8 cellular contexts compared by ENCODE assay signal in genomic region chr19:40611096-40611495, GRCh38. TPM values are rescaled to one million over a fixed set of nuclear protein-coding genes. Genes with fewer than 3 reads are reported as not detected.
DNase-seq lines count a peak whose midpoint lies in the region; ATAC-seq and TF ChIP-seq lines count a peak whose summit lies in the region.

No MANE protein-coding gene starts in this region.

- peak overlapping the region; percentile 48 for H3K4me3 ChIP-seq in AG09309 (ENCODE audit: control insufficient read depth, low read depth, low read length)
- no peak overlapping the region for H3K4me3 ChIP-seq in mesenchymal stem cell (ENCODE audit: insufficient read depth in 1 of 2, low read depth in 1 of 2, low read length in 2 of 2)

- no peak overlapping the region for H2AK5ac ChIP-seq in mesenchymal stem cell (ENCODE audit: low read length, severe bottlenecking)

- H3K4me1 Mint-ChIP-seq in IgD-negative memory B cell = peaks cover 23 to 41% (median 27%) of the 10 kb centered on the region in 3 donors
- peaks cover 57% of the 10 kb centered on the region for H3K4me1 Mint-ChIP-seq in activated naive CD8-positive, alpha-beta T cell (ENCODE audit: low read depth)

- ATAC-seq in GM19023 (IDR thresholded peaks at IDR 0.05; ENCODE audit: unreplicated experiment) = no peak

- H4K8ac ChIP-seq in mesenchymal stem cell (ENCODE audit: low read length) = no peak overlapping the region

- peaks cover 25% of the 10 kb centered on the region for H3K4me1 ChIP-seq in mesenchymal stem cell (ENCODE audit: control insufficient read depth, insufficient read depth, low read depth, low read length)

- H3K23ac ChIP-seq in mesenchymal stem cell (ENCODE audit: low read length in 2 of 2) = no peak overlapping the region

- peak overlapping the region; percentile 46 to 97 (median 68) for H3K27ac Mint-ChIP-seq in IgD-negative memory B cell
- H3K27ac Mint-ChIP-seq in activated naive CD8-positive, alpha-beta T cell = peak overlapping the region; percentile 96

- no peak overlapping the region for H3K9ac ChIP-seq in mesenchymal stem cell (ENCODE audit: low read length)

- H3K27ac ChIP-seq in mesenchymal stem cell (ENCODE audit: low read length, poor library complexity, severe bottlenecking) = no peak overlapping the region

- H3K36me3 ChIP-seq in mesenchymal stem cell (ENCODE audit: control insufficient read depth in 1 of 2, insufficient read depth in 2 of 2, low read depth in 1 of 2, low read length in 2 of 2) = peaks cover 0 to 2% of the 10 kb centered on the region in 2 experiments

- no peak for TF ChIP-seq CTCF in AG09309 (IDR thresholded peaks at IDR 0.05; ENCODE audit: control insufficient read depth, insufficient read depth, low read depth, low read length, missing control alignments)

- no peak overlapping the region for H2BK120ac ChIP-seq in mesenchymal stem cell (ENCODE audit: low read depth, low read length)

- no peaks in the 10 kb centered on the region for H3K27me3 Mint-ChIP-seq in IgD-negative memory B cell
- no peaks in the 10 kb centered on the region for H3K27me3 Mint-ChIP-seq in activated naive CD8-positive, alpha-beta T cell

- no peak overlapping the region for H3K14ac ChIP-seq in mesenchymal stem cell (ENCODE audit: low read length in 2 of 2)

- H2AFZ ChIP-seq in mesenchymal stem cell (ENCODE audit: low read depth, low read length) = no peak overlapping the region

- H2BK5ac ChIP-seq in mesenchymal stem cell (ENCODE audit: low read depth, low read length, poor library complexity, severe bottlenecking) = no peak overlapping the region

- H3K4ac ChIP-seq in mesenchymal stem cell (ENCODE audit: low read depth in 1 of 2, low read length in 2 of 2) = no peak overlapping the region

- H3K79me1 ChIP-seq in mesenchymal stem cell (replicated peaks; ENCODE audit: low read length, poor library complexity, severe bottlenecking) = no peaks in the 10 kb centered on the region

- H3K18ac ChIP-seq in mesenchymal stem cell (ENCODE audit: low read depth in 1 of 2, low read length in 2 of 2) = no peak overlapping the region

- H2BK12ac ChIP-seq in mesenchymal stem cell (ENCODE audit: low read length in 2 of 2) = peak overlapping the region in 1 of 2 experiments; percentile 93

- 94% methylated on average over 15 of the region's 15 CpGs for WGBS in mesenchymal stem cell

- DNase-seq in AG09309 (ENCODE audit: low read depth) (no peak), mesenchymal stem cell (no peak), NCI-H524 (lab: John Stamatoyannopoulos, UW) (no peak), NCI-H1694 (lab: John Stamatoyannopoulos, UW) (no peak), iPS-NIHi7 (ENCODE audit: extremely low spot score) (no peak)

- H3K36me3 Mint-ChIP-seq in IgD-negative memory B cell = no peaks in the 10 kb centered on the region
- H3K36me3 Mint-ChIP-seq in activated naive CD8-positive, alpha-beta T cell = peaks cover 4% of the 10 kb centered on the region

- no peaks in the 10 kb centered on the region for H3K9me3 ChIP-seq in mesenchymal stem cell (ENCODE audit: control insufficient read depth, low read length)

- peak overlapping the region in 2 of 4 donors; percentile 85 to 93 for H3K4me3 Mint-ChIP-seq in IgD-negative memory B cell
- H3K4me3 Mint-ChIP-seq in activated naive CD8-positive, alpha-beta T cell = peak overlapping the region; percentile 89

- peaks cover 8 to 10% of the 10 kb centered on the region in 2 experiments for H3K27me3 ChIP-seq in mesenchymal stem cell (ENCODE audit: control insufficient read depth in 1 of 2, insufficient read depth in 1 of 2, low read length in 2 of 2)

- H3K9me3 Mint-ChIP-seq in IgD-negative memory B cell = no peaks in the 10 kb centered on the region
- H3K9me3 Mint-ChIP-seq in activated naive CD8-positive, alpha-beta T cell (ENCODE audit: low read depth) = no peaks in the 10 kb centered on the region

- no peak overlapping the region for H3K4me2 ChIP-seq in mesenchymal stem cell (ENCODE audit: low read length, poor library complexity, severe bottlenecking)

- peak overlapping the region; percentile 64 for H4K91ac ChIP-seq in mesenchymal stem cell (ENCODE audit: low read length)

- no peak overlapping the region for H2BK15ac ChIP-seq in mesenchymal stem cell (ENCODE audit: low read depth, poor library complexity, severe bottlenecking)

RNA-seq across cellular contexts. Expression of gene LTBP4, which starts 9.9 kb away (rescaled TPM):
- polyA plus RNA-seq in IgD-negative memory B cell = 22.1 TPM
- polyA plus RNA-seq in mesenchymal stem cell (2013, experiment 1 of 2) = 122 TPM
- polyA plus RNA-seq in mesenchymal stem cell (2013, experiment 2 of 2) = 113 TPM

RNA-seq across cellular contexts. Expression of gene SHKBP1, which starts 34.4 kb away (rescaled TPM):
- polyA plus RNA-seq in IgD-negative memory B cell = 210 TPM
- 112 TPM for polyA plus RNA-seq in mesenchymal stem cell (2013, experiment 1 of 2)
- 108 TPM for polyA plus RNA-seq in mesenchymal stem cell (2013, experiment 2 of 2)
